Comparison of ENCODE assay signal across 7 cellular contexts in the genomic region with DNA sequence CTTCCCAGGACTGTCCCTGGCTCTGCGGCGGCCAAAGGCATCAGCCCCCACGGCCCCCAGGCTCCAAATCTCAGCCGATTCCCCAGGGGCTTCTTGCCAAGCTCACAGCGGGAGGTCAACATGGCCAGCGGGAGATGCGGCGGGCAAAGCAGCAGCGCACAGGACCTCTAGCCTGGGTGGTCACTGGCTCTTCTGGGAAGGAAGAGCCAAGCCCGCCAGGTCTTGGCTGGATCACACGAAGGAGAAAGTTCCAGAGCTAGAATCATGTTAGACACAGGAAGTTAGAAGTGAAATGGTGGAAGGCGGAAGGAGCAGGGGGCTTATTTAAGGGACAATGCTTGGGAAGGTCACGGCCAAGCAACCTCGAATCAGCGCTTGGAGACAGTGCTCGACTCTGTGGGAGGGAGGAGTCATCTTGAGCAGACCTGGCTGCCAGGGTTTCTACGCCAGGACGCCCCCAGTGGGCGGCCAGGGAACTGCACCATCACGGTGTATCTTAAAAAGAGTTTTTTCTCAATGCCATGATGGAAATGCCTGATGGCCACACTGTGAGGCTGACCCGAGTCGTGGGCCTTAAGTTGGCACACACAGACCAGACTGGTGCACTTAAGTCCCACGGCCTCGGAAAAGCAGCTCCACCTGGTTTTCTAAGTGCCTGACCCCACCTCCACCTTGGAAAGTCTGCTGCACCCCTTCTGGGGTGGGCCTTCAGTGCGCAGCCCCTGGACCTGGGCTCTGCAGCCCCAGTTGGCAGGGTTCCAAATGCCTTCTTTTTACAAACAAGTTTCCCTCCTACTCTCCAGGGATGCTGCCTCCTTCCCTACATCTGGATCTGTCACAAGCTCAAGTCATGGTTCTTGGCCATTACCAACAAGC. TPM values are rescaled to one million over a fixed set of nuclear protein-coding genes. Genes with fewer than 3 reads are reported as not detected.
DNase-seq lines count a peak whose midpoint lies in the region; ATAC-seq, FAIRE-seq and TF ChIP-seq lines count a peak whose summit lies in the region.

No MANE protein-coding gene starts in this region.

- H3K36me3 ChIP-seq in bronchial epithelial cell (ENCODE audit: control insufficient read depth, insufficient read depth, low read length) (peaks cover 25% of the 10 kb centered on the region), kidney epithelial cell (ENCODE audit: control insufficient read depth, insufficient read depth, low read length) (peaks cover 5% of the 10 kb centered on the region)

- DNase-seq in NCI-H1105 (lab: John Stamatoyannopoulos, UW), result peak; percentile 52
- peak; percentile 63 for DNase-seq in bronchial epithelial cell (ENCODE audit: low read depth)
- peak; percentile 39 for DNase-seq in kidney epithelial cell (ENCODE audit: low read depth)
- peak; percentile 58 for DNase-seq in stimulated activated CD4-positive, alpha-beta T cell treated with anti-CD3 and anti-CD28 coated beads, Interleukin-2, amount 100 ng/mL, for 4 hours (ENCODE audit: low read depth)

- H3K27me3 ChIP-seq in bronchial epithelial cell (ENCODE audit: control insufficient read depth, insufficient read depth, low read length) (no peaks in the 10 kb centered on the region), kidney epithelial cell (ENCODE audit: control insufficient read depth, insufficient read depth, low read length) (no peaks in the 10 kb centered on the region)

- peak; percentile 61 to 73 for ATAC-seq in activated CD4-positive, CD25-positive, alpha-beta regulatory T cell treated with anti-CD3 and anti-CD28 coated beads, Interleukin-2, amount 50 U/mL, for 24 hours
- ATAC-seq in HG03095 (IDR thresholded peaks at IDR 0.05; ENCODE audit: unreplicated experiment), result no peak

- FAIRE-seq in bronchial epithelial cell (lab: Jason Lieb, UNC), result peak; percentile 52

- H3K4me3 ChIP-seq in bronchial epithelial cell (ENCODE audit: low read depth, low read length) (no peak overlapping the region), kidney epithelial cell (ENCODE audit: low read depth, low read length) (no peak overlapping the region)

- TF ChIP-seq CTCF in GM12873 (IDR thresholded peaks at IDR 0.05; ENCODE audit: insufficient read depth, low read depth, low read length, missing control alignments), result peak; percentile 95
- peak; percentile 95 for TF ChIP-seq CTCF in bronchial epithelial cell (IDR thresholded peaks at IDR 0.05; ENCODE audit: insufficient read depth, low read length, severe bottlenecking)
- peak; percentile 82 for TF ChIP-seq CTCF in kidney epithelial cell (IDR thresholded peaks at IDR 0.05; ENCODE audit: insufficient read depth, low read length, poor library complexity, severe bottlenecking)

RNA-seq across cellular contexts. Expression of gene SLC66A1, which starts 29.3 kb away (rescaled TPM):
- total RNA-seq in bronchial epithelial cell (23.9 and 26.6 TPM in 2 replicates), kidney epithelial cell (48.8 and 50.6 TPM in 2 replicates)

RNA-seq across cellular contexts. Expression of gene AKR7A2, which starts 29.5 kb away (rescaled TPM):
- total RNA-seq in bronchial epithelial cell (45.2 and 54.8 TPM in 2 replicates), kidney epithelial cell (85.6 and 97.4 TPM in 2 replicates)

RNA-seq across cellular contexts. Expression of gene AKR7A3, which starts 52.9 kb away (rescaled TPM):
- total RNA-seq in bronchial epithelial cell (0.26 TPM in 2 replicates), kidney epithelial cell (0.33 and 0.75 TPM in 2 replicates)
